Comparison of ENCODE assay signal across 8 cellular contexts in genomic region chr9:70924905-70925547, GRCh38.
DNase-seq lines count a peak whose midpoint lies in the region; ATAC-seq, FAIRE-seq and TF ChIP-seq lines count a peak whose summit lies in the region.

No MANE protein-coding gene starts in this region.

- ATAC-seq in GM21360 (IDR thresholded peaks at IDR 0.05; ENCODE audit: unreplicated experiment) (peak; percentile 87), HG03558 (IDR thresholded peaks at IDR 0.05; ENCODE audit: extremely low read depth, unreplicated experiment) (peak; percentile 69)

- no peaks in the 10 kb centered on the region for H3K9me3 ChIP-seq in kidney (ENCODE audit: control insufficient read depth in 1 of 2, low read length in 2 of 2)

- FAIRE-seq in kidney (lab: Jason Lieb, UNC): peak; percentile 84

- in situ Hi-C loops in T47D (cut with HindIII; ENCODE audit: low pct_unique_long_range_greater_than_20kb, low sequenced_read_pairs): no loop called here

- H3K4me3 ChIP-seq in kidney (ENCODE audit: low read length in 2 of 2): peak overlapping the region; percentile 48 to 73

- no peak overlapping the region for H3K27ac ChIP-seq in kidney (ENCODE audit: low read depth in 2 of 2, low read length in 2 of 2)

- peak; percentile 73 for TF ChIP-seq CTCF in kidney (IDR thresholded peaks at IDR 0.05; ENCODE audit: borderline replicate concordance, extremely low read depth, insufficient read depth)

- H3K9ac ChIP-seq in kidney (ENCODE audit: low read length in 2 of 2): peak overlapping the region in 1 of 2 donors; percentile 22

- no peaks in the 10 kb centered on the region for H3K36me3 ChIP-seq in kidney (ENCODE audit: control insufficient read depth in 1 of 2, insufficient read depth in 2 of 2, low read length in 2 of 2)

- intact Hi-C loops in kidney (cut with DNase I): no loop called here

- H3K4me1 ChIP-seq in kidney (ENCODE audit: control insufficient read depth in 1 of 2, insufficient read depth in 1 of 2, low read depth in 1 of 2, low read length in 2 of 2): no peaks in the 10 kb centered on the region

- DNase-seq in NOMO-1 treated with DMSO at 0.1 percent for 48 hours (lab: John Stamatoyannopoulos, UW; ENCODE audit: unreplicated experiment) (peak; percentile 14), NOMO-1 treated with dmso at 0.1 percent for 144 hours (lab: John Stamatoyannopoulos, UW; ENCODE audit: unreplicated experiment) (no peak), NCI-H748 treated with DMSO at 0.1 percent for 48 hours (lab: John Stamatoyannopoulos, UW) (peak; percentile 28), T47D (ENCODE audit: low read depth in 1 of 2, low spot score in 1 of 2) (peak; percentile 27 to 74), kidney (no peak), stromal cell of bone marrow (ENCODE audit: low read depth) (peak; percentile 84)

Comparison
In these comparisons a context has a peak if more than half of its experiments do, and no peak if none do; other contexts are left out.
1. DNase-seq: peak in NOMO-1 treated with DMSO at 0.1 percent for 48 hours (single experiment), NCI-H748 treated with DMSO at 0.1 percent for 48 hours (single experiment), T47D (2 of 2) and stromal cell of bone marrow (single experiment); none in NOMO-1 treated with dmso at 0.1 percent for 144 hours (single experiment) and kidney (single experiment).